ENCODE assay signal across 1 cellular context in the genomic region with DNA sequence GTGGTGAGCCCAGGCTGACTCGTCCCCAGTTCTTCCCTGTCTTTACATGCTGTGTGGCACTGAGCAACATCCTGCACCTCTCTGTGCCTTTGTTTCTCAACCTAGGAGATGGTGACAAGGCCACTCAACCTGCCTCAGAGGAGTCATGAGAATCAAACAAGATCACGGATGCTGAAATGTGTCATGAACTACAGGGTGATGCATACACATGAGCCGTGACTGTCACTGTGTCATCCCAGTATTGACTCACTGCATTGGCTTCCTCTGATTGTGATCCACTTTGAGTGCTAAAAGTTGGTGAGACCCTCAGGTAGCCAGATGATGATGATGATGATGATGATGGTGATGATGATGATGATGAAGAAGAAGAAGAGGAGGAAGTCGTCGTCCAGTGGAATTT.
TF ChIP-seq lines count a peak whose summit lies in the region.

No MANE protein-coding gene starts in this region.

TF ChIP-seq in HEK293T, 16 proteins besides CTCF, POLR2A, EP300 and RAD21:
- TF ChIP-seq ELF4 (IDR thresholded peaks at IDR 0.05), result no peak
- no peak for TF ChIP-seq L3MBTL2 (conservative IDR thresholded peaks at IDR 0.05)
- TF ChIP-seq CTBP1 (IDR thresholded peaks at IDR 0.05; ENCODE audit: borderline replicate concordance), result no peak
